24 cellular contexts compared by ENCODE assay signal in genomic region chr7:103140684-103141083, GRCh38.
"Had no signal": no experiment of that assay in that cellular context is flagged by ENCODE, and none has a peak within 500 bp of the region (broad histone marks: within the 10 kb centered on the region; RNA-seq: fewer than 3 reads in every experiment).

No MANE protein-coding gene starts in this region.

- H3K27me3 ChIP-seq: MG63, SJSA1 had no signal

- H3K4me2 ChIP-seq: SK-N-SH had no signal

- H3K9ac ChIP-seq: SK-N-SH had no signal

- FAIRE-seq: RCC 7860 had no signal

- H3K9me3 ChIP-seq: MG63, SJSA1, SK-N-SH had no signal

- DNase-seq: Karpas-422, KG1, MG63, NCI-H1092, NCI-H1105 treated with DMSO at 0.1 percent for 48 hours, NCI-H1417 treated with DMSO at 0.1 percent for 48 hours, NCI-H146, NCI-H1694 treated with DMSO at 0.1 percent for 48 hours, NCI-H1930, NCI-H2081, NCI-H2107, NCI-H226, NCI-H446, NCI-H510A, NCI-H524 treated with DMSO at 0.1 percent for 48 hours, NCI-H69, NCI-H774, Right ventricle myocardium superior, RPMI8226, SIG-M5, SK-N-SH, SW 1271 had no signal

- H3K27ac ChIP-seq: SJSA1 had no signal

- H3K36me3 ChIP-seq: MG63, SJSA1 had no signal

- H3K4me3 ChIP-seq: MG63, SJSA1 had no signal
